In genomic region chr2:135853401-135853800, GRCh38 we compare ENCODE assay signal across 35 cellular contexts. TPM values are rescaled to one million over a fixed set of nuclear protein-coding genes. Genes with fewer than 3 reads are reported as not detected.
"Had no signal": no experiment of that assay in that cellular context is flagged by ENCODE, and none has a peak within 500 bp of the region (broad histone marks: within the 10 kb centered on the region; RNA-seq: fewer than 3 reads in every experiment).

No MANE protein-coding gene starts in this region.

- H3K4me3 Mint-ChIP-seq: activated B cell treated with CpG ODN at 0.5 μM for 24 hours; activated CD4-positive, alpha-beta memory T cell treated with anti-CD3 and anti-CD28 coated beads for 36 hours; activated CD4-positive, alpha-beta T cell treated with anti-CD3 and anti-CD28 coated beads, Interleukin-2, amount 10 ng/mL, durations not matched to agents 24 days and 14 days; activated CD8-positive, alpha-beta T cell treated with anti-CD3 and anti-CD28 coated beads for 36 hours; activated naive CD4-positive, alpha-beta T cell treated with anti-CD3 and anti-CD28 coated beads for 36 hours; activated naive CD8-positive, alpha-beta T cell treated with anti-CD3 and anti-CD28 coated beads for 36 hours; activated T-helper 1 cell treated with anti-CD3 and anti-CD28 coated beads, Interleukin-12 subunit alpha, Interleukin-12 subunit beta, Interleukin-2, Interleukin-4 antibody, amounts not matched to agents 30 ng/mL and 10 ng/mL and 1 ng/mL, durations not matched to agents 14 hours and 24 hours and 36 hours; activated T-helper 17 cell treated with anti-CD3 and anti-CD28 coated beads, Interleukin-2, amount 50 U/mL, for 72 hours; T-helper 1 cell treated with Interleukin-12 subunit alpha and Interleukin-12 subunit beta and Interleukin-4 antibody, amounts not matched to agents 30 μg/mL and 1 μg/mL, for 36 hours; T-helper 2 cell treated with Interferon-gamma antibody and Interleukin-4, amounts not matched to agents 5 μg/mL and 100 μg/mL, for 36 hours had no signal

- ATAC-seq: activated CD8-positive, alpha-beta T cell treated with anti-CD3 and anti-CD28 coated beads for 36 hours; activated naive CD4-positive, alpha-beta T cell treated with anti-CD3 and anti-CD28 coated beads, Interleukin-2, amount 50 U/mL, for 72 hours; activated T-helper 17 cell treated with anti-CD3 and anti-CD28 coated beads, Interleukin-2, amount 50 U/mL, for 72 hours; body of pancreas had no signal

- H3K27me3 Mint-ChIP-seq: activated B cell treated with CpG ODN at 0.5 μM for 24 hours; activated CD4-positive, alpha-beta memory T cell treated with anti-CD3 and anti-CD28 coated beads for 36 hours; activated CD4-positive, alpha-beta T cell treated with anti-CD3 and anti-CD28 coated beads, Interleukin-2, amount 10 ng/mL, durations not matched to agents 24 days and 14 days; activated CD8-positive, alpha-beta T cell treated with anti-CD3 and anti-CD28 coated beads for 36 hours; activated naive CD8-positive, alpha-beta T cell treated with anti-CD3 and anti-CD28 coated beads for 36 hours; activated T-helper 17 cell treated with anti-CD3 and anti-CD28 coated beads, Interleukin-2, amount 50 U/mL, for 72 hours had no signal

- H3K4me3 ChIP-seq: adrenal gland, body of pancreas, breast epithelium had no signal

- H3K4me1 Mint-ChIP-seq: activated B cell treated with CpG ODN at 0.5 μM for 24 hours had no signal

- H3K27me3 ChIP-seq: adrenal gland, body of pancreas, brain microvascular endothelial cell, breast epithelium had no signal

- H3K4me1 ChIP-seq: adrenal gland, body of pancreas, breast epithelium had no signal

- DNase-seq: activated B cell treated with CpG ODN at 0.5 μM for 24 hours; activated CD4-positive, alpha-beta memory T cell treated with anti-CD3 and anti-CD28 coated beads for 36 hours; activated CD4-positive, alpha-beta T cell treated with anti-CD3 and anti-CD28 coated beads for 4 hours; activated CD4-positive, alpha-beta T cell treated with anti-CD3 and anti-CD28 coated beads, Interleukin-2, amount 10 ng/mL, durations not matched to agents 24 days and 14 days; activated CD4-positive, alpha-beta T cell treated with anti-CD3 and anti-CD28 coated beads, Interleukin-2, amount 50 U/mL, for 1 hour; activated CD4-positive, alpha-beta T cell treated with anti-CD3 and anti-CD28 coated beads, Interleukin-2, amount 50 U/mL, for 4 hours; activated CD4-positive, CD25-positive, alpha-beta regulatory T cell treated with anti-CD3 and anti-CD28 coated beads, Interleukin-2, amount 50 U/mL, for 72 hours; activated CD8-positive, alpha-beta memory T cell treated with anti-CD3 and anti-CD28 coated beads, Interleukin-2, amount 50 U/mL, for 4 hours; activated CD8-positive, alpha-beta T cell treated with anti-CD3 and anti-CD28 coated beads for 36 hours; activated effector memory CD4-positive, alpha-beta T cell treated with anti-CD3 and anti-CD28 coated beads, Interleukin-2, amount 50 U/mL, for 16 hours; activated gamma-delta T cell treated with Interleukin-2 at 50 U/mL for 16 hours; activated naive CD4-positive, alpha-beta T cell; activated naive CD4-positive, alpha-beta T cell treated with anti-CD3 and anti-CD28 coated beads for 36 hours; activated naive CD4-positive, alpha-beta T cell treated with anti-CD3 and anti-CD28 coated beads, Interleukin-2, amount 50 U/mL, for 16 hours; activated naive CD8-positive, alpha-beta T cell treated with anti-CD3 and anti-CD28 coated beads for 36 hours; activated T-cell treated with anti-CD3 and anti-CD28 coated beads for 4 hours; activated T-cell treated with anti-CD3 and anti-CD28 coated beads, Interleukin-2, amount 50 U/mL, for 1 hour; adrenal gland; amniotic stem cell; aorta; body of pancreas; brain microvascular endothelial cell; central memory CD4-positive, alpha-beta T cell; T-helper 2 cell; T-helper 9 cell had no signal

- H3K9me3 Mint-ChIP-seq: activated B cell treated with CpG ODN at 0.5 μM for 24 hours; activated CD4-positive, alpha-beta memory T cell treated with anti-CD3 and anti-CD28 coated beads for 36 hours; activated CD4-positive, alpha-beta T cell treated with anti-CD3 and anti-CD28 coated beads, Interleukin-2, amount 10 ng/mL, durations not matched to agents 24 days and 14 days; activated CD8-positive, alpha-beta T cell treated with anti-CD3 and anti-CD28 coated beads for 36 hours; activated naive CD4-positive, alpha-beta T cell treated with anti-CD3 and anti-CD28 coated beads for 36 hours; activated naive CD4-positive, alpha-beta T cell treated with anti-CD3 and anti-CD28 coated beads, Interleukin-2, amount 50 U/mL, for 72 hours; activated naive CD8-positive, alpha-beta T cell treated with anti-CD3 and anti-CD28 coated beads for 36 hours; activated T-helper 1 cell treated with anti-CD3 and anti-CD28 coated beads, Interleukin-12 subunit alpha, Interleukin-12 subunit beta, Interleukin-2, Interleukin-4 antibody, amounts not matched to agents 30 ng/mL and 10 ng/mL and 1 ng/mL, durations not matched to agents 14 hours and 24 hours and 36 hours; activated T-helper 17 cell treated with anti-CD3 and anti-CD28 coated beads, Interleukin-2, amount 50 U/mL, for 72 hours; T-helper 1 cell treated with Interleukin-12 subunit alpha and Interleukin-12 subunit beta and Interleukin-4 antibody, amounts not matched to agents 30 μg/mL and 1 μg/mL, for 36 hours; T-helper 2 cell treated with Interferon-gamma antibody and Interleukin-4, amounts not matched to agents 5 μg/mL and 100 μg/mL, for 36 hours had no signal

- H3K27ac Mint-ChIP-seq: activated B cell treated with CpG ODN at 0.5 μM for 24 hours; activated CD4-positive, alpha-beta memory T cell treated with anti-CD3 and anti-CD28 coated beads for 36 hours; activated CD4-positive, alpha-beta T cell treated with anti-CD3 and anti-CD28 coated beads, Interleukin-2, amount 10 ng/mL, durations not matched to agents 24 days and 14 days; activated CD8-positive, alpha-beta T cell treated with anti-CD3 and anti-CD28 coated beads for 36 hours; activated naive CD4-positive, alpha-beta T cell treated with anti-CD3 and anti-CD28 coated beads for 36 hours; activated naive CD4-positive, alpha-beta T cell treated with anti-CD3 and anti-CD28 coated beads, Interleukin-2, amount 50 U/mL, for 72 hours; activated naive CD8-positive, alpha-beta T cell treated with anti-CD3 and anti-CD28 coated beads for 36 hours; activated T-helper 1 cell treated with anti-CD3 and anti-CD28 coated beads, Interleukin-12 subunit alpha, Interleukin-12 subunit beta, Interleukin-2, Interleukin-4 antibody, amounts not matched to agents 30 ng/mL and 10 ng/mL and 1 ng/mL, durations not matched to agents 14 hours and 24 hours and 36 hours; activated T-helper 17 cell treated with anti-CD3 and anti-CD28 coated beads, Interleukin-2, amount 50 U/mL, for 72 hours; T-helper 1 cell treated with Interleukin-12 subunit alpha and Interleukin-12 subunit beta and Interleukin-4 antibody, amounts not matched to agents 30 μg/mL and 1 μg/mL, for 36 hours; T-helper 2 cell treated with Interferon-gamma antibody and Interleukin-4, amounts not matched to agents 5 μg/mL and 100 μg/mL, for 36 hours had no signal

- H3K9me3 ChIP-seq: adrenal gland, body of pancreas, breast epithelium had no signal

- FAIRE-seq: astrocyte, TTC549 had no signal

- H3K27ac ChIP-seq: adrenal gland, body of pancreas, brain microvascular endothelial cell, breast epithelium, VCaP had no signal

RNA-seq across cellular contexts. Expression of gene LCT, which starts 16.4 kb away (rescaled TPM):
- total RNA-seq: activated B cell treated with CpG ODN at 0.5 μM for 24 hours, aorta, astrocyte, body of pancreas, breast epithelium, cardiac septum had no signal
- polyA plus RNA-seq: adrenal gland had no signal
